Comparison of ENCODE assay signal across 2 cellular contexts in the genomic region with DNA sequence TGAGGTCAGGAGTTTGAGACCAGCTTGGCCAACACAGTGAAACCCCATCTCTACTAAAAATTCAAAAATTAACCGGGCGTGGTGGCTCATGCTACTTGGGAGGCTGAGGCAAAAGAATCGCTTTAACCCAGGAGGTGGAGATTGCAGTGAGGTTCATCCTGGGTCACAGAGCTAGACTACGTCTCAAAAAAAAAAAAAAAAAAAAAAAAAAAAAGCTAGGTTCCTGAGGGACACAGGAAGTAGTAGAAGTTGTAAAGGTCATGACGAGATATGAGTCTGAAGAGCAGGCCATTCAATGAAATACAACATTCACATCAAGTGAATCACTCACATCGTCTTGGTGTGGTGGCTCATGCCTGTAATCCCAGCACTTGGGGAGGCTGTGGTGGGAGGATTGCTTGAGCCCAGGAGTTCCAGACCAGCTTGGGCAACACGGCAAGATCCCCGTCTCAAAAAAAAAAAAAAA.
TF ChIP-seq lines count a peak whose summit lies in the region.
"Not testable (repeated sequence)": the region's sequence is repeated elsewhere in the genome, so short reads cannot be mapped to it uniquely, and the experiment has no call there.

No MANE protein-coding gene starts in this region.

TF ChIP-seq in A549, 52 proteins besides CTCF, POLR2A, EP300 and RAD21:
- TF ChIP-seq FOSL2 (IDR thresholded peaks at IDR 0.05), result not testable (repeated sequence)
- peak; percentile 45; the same call in 1 of the 2 replicates for TF ChIP-seq FOSL2 (CRISPR knock-in tag; IDR thresholded peaks at IDR 0.05)

TF ChIP-seq in liver, 16 proteins besides CTCF, POLR2A, EP300 and RAD21:
- peak in 1 of 2 donors; percentile 68 for TF ChIP-seq GABPA (IDR thresholded peaks at IDR 0.05 in 1 of 2, conservative IDR thresholded peaks at IDR 0.05 in 1 of 2)
